In genomic region chr11:30917859-30918478, GRCh38 we compare ENCODE assay signal across 8 cellular contexts.
DNase-seq lines count a peak whose midpoint lies in the region; ATAC-seq, FAIRE-seq and TF ChIP-seq lines count a peak whose summit lies in the region.

No MANE protein-coding gene starts in this region.

- H3K27ac Mint-ChIP-seq in endothelial cell (ENCODE audit: unreplicated experiment), result no peak overlapping the region

- no peak overlapping the region for H3K27ac ChIP-seq in OCI-LY1 (ENCODE audit: low read depth, low read length, poor library complexity, severe bottlenecking)

- peak; percentile 73 for TF ChIP-seq CTCF in OCI-LY1 (IDR thresholded peaks at IDR 0.05; ENCODE audit: low read length)
- TF ChIP-seq CTCF in endothelial cell (IDR thresholded peaks at IDR 0.05; ENCODE audit: unreplicated experiment), result peak; percentile 89

- no peaks in the 10 kb centered on the region for H3K36me3 Mint-ChIP-seq in endothelial cell (ENCODE audit: low read depth, unreplicated experiment)

- H3K4me3 ChIP-seq in OCI-LY1 (ENCODE audit: low read depth, low read length, poor library complexity, severe bottlenecking), result no peak overlapping the region

- H3K4me1 ChIP-seq in OCI-LY1 (ENCODE audit: insufficient read depth, low read length, severe bottlenecking), result no peaks in the 10 kb centered on the region

- ATAC-seq in GM19438 (IDR thresholded peaks at IDR 0.05; ENCODE audit: low read depth, unreplicated experiment) (peak; percentile 72), GM19324 (IDR thresholded peaks at IDR 0.05; ENCODE audit: low FRiP score, unreplicated experiment) (no peak), HG03571 (IDR thresholded peaks at IDR 0.05; ENCODE audit: unreplicated experiment) (no peak)

- no peak for FAIRE-seq in HTR-8/SVneo (lab: Jason Lieb, UNC)

- no peak overlapping the region for H2AFZ ChIP-seq in OCI-LY1 (ENCODE audit: low read length)

- no peaks in the 10 kb centered on the region for H3K9me2 ChIP-seq in OCI-LY1 (ENCODE audit: low read depth, low read length)

- no peaks in the 10 kb centered on the region for H3K9me3 ChIP-seq in OCI-LY1 (ENCODE audit: low read length)

- no peaks in the 10 kb centered on the region for H4K20me1 ChIP-seq in OCI-LY1 (ENCODE audit: insufficient read depth, low read length)

- no peaks in the 10 kb centered on the region for H3K27me3 Mint-ChIP-seq in endothelial cell (ENCODE audit: unreplicated experiment)

- DNase-seq in Daoy (ENCODE audit: low read depth) (peak; percentile 17), HTR-8/SVneo (ENCODE audit: insufficient read length, low spot score) (peak; percentile 5), endothelial cell (ENCODE audit: low spot score) (peak; percentile 43), myocyte (ENCODE audit: low read depth) (peak; percentile 77)

- H3K36me3 ChIP-seq in OCI-LY1 (ENCODE audit: insufficient read depth, low read length), result no peaks in the 10 kb centered on the region

- H3K9ac ChIP-seq in OCI-LY1 (ENCODE audit: low read length), result no peak overlapping the region

- no peaks in the 10 kb centered on the region for H3K9me3 Mint-ChIP-seq in endothelial cell (ENCODE audit: unreplicated experiment)

- H3F3A ChIP-seq in OCI-LY1 (ENCODE audit: insufficient read depth, low read length), result no peaks in the 10 kb centered on the region

- no peak overlapping the region for H3K4me3 Mint-ChIP-seq in endothelial cell (ENCODE audit: unreplicated experiment)

- H3K27me3 ChIP-seq in OCI-LY1 (ENCODE audit: insufficient read depth, low read length), result no peaks in the 10 kb centered on the region; the same call in 1 of the 2 replicates

- no peaks in the 10 kb centered on the region for H3K4me1 Mint-ChIP-seq in endothelial cell (ENCODE audit: unreplicated experiment)

- no peaks in the 10 kb centered on the region for H3K79me2 ChIP-seq in OCI-LY1 (ENCODE audit: insufficient read depth, low read length)

- no peak overlapping the region for H3K4me2 ChIP-seq in OCI-LY1 (ENCODE audit: low read length)

Comparison
In these comparisons a context has a peak if more than half of its experiments do, and no peak if none do; other contexts are left out.
1. DNase-seq: peak in every context shown above with its lines; median percentile 77 in myocyte; 43 in endothelial cell; 17 in Daoy; 5 in HTR-8/SVneo.